In genomic region chr2:168175469-168175868, GRCh38 we compare ENCODE assay signal across 13 cellular contexts.
DNase-seq lines count a peak whose midpoint lies in the region; ATAC-seq and TF ChIP-seq lines count a peak whose summit lies in the region.
"Had no signal": no experiment of that assay in that cellular context is flagged by ENCODE, and none has a peak within 500 bp of the region (broad histone marks: within the 10 kb centered on the region; RNA-seq: fewer than 3 reads in every experiment).

No MANE protein-coding gene starts in this region.

- peaks cover 43% of the 10 kb centered on the region for H3K4me1 Mint-ChIP-seq in activated CD4-positive, alpha-beta T cell treated with anti-CD3 and anti-CD28 coated beads, Interleukin-2, amount 10 ng/mL, durations not matched to agents 7 days and 5 days
- H3K4me1 Mint-ChIP-seq in T-helper 17 cell (peaks cover 39% of the 10 kb centered on the region), natural killer cell (peaks cover 63 to 75% of the 10 kb centered on the region in 2 donors), chondrocyte (ENCODE audit: low read depth) (peaks cover 18% of the 10 kb centered on the region)

- TF ChIP-seq CTCF in natural killer cell (IDR thresholded peaks at IDR 0.05) (no peak), chondrocyte (IDR thresholded peaks at IDR 0.05) (no peak)

- no peak for ATAC-seq in T-helper 17 cell
- ATAC-seq in natural killer cell = no peak

- CTCF ChIA-PET in activated CD4-positive, alpha-beta T cell treated with anti-CD3 and anti-CD28 coated beads, Interleukin-2, amount 10 ng/mL, durations not matched to agents 7 days and 5 days (lab: Charles Lee) = interaction anchor here (0.6 to 1.2 kb wide), 6 partner anchors 11 to 41 kb away, joined by 3 to 4 read pairs (median 3); no protein-coding TSS in a partner anchor

- no peak for DNase-seq in activated CD4-positive, alpha-beta T cell treated with anti-CD3 and anti-CD28 coated beads, Interleukin-2, amount 10 ng/mL, durations not matched to agents 7 days and 5 days
- no peak for DNase-seq in activated CD4-positive, alpha-beta T cell treated with anti-CD3 and anti-CD28 coated beads, Interleukin-2, amount 50 U/mL, for 1 hour
- DNase-seq in T-helper 17 cell (no peak), natural killer cell (no peak), occipital lobe (lab: John Stamatoyannopoulos, UW) (no peak), chondrocyte (ENCODE audit: low spot score) (no peak), NCI-H1436 treated with DMSO at 0.1 percent for 48 hours (lab: John Stamatoyannopoulos, UW) (no peak), NOMO-1 treated with dmso at 0.1 percent for 144 hours (lab: John Stamatoyannopoulos, UW; ENCODE audit: unreplicated experiment) (no peak)
- DNase-seq: DMS153, DMS79 treated with DMSO at 0.1 percent for 48 hours, GDM1 had no signal

- peaks cover 26% of the 10 kb centered on the region for H3K36me3 Mint-ChIP-seq in activated CD4-positive, alpha-beta T cell treated with anti-CD3 and anti-CD28 coated beads, Interleukin-2, amount 10 ng/mL, durations not matched to agents 7 days and 5 days (ENCODE audit: low read depth)
- no peaks in the 10 kb centered on the region for H3K36me3 Mint-ChIP-seq in T-helper 17 cell (ENCODE audit: low read depth)
- no peaks in the 10 kb centered on the region for H3K36me3 Mint-ChIP-seq in natural killer cell
- H3K36me3 Mint-ChIP-seq in chondrocyte (ENCODE audit: low read depth) = peaks cover 10% of the 10 kb centered on the region

- no peaks in the 10 kb centered on the region for H3K9me3 ChIP-seq in T-helper 17 cell (ENCODE audit: control insufficient read depth, low read length, poor library complexity, severe bottlenecking)
- H3K9me3 ChIP-seq: HAP-1 had no signal

- intact Hi-C loops in natural killer cell (cut with micrococcal nuclease) = loop anchor here (2.0 kb wide), 2 partner anchors 19 to 69 kb away; no protein-coding TSS in a partner anchor

- H3K4me3 Mint-ChIP-seq in activated CD4-positive, alpha-beta T cell treated with anti-CD3 and anti-CD28 coated beads, Interleukin-2, amount 10 ng/mL, durations not matched to agents 7 days and 5 days = no peak overlapping the region
- H3K4me3 Mint-ChIP-seq in T-helper 17 cell = no peak overlapping the region
- H3K4me3 Mint-ChIP-seq in natural killer cell = peak overlapping the region; percentile 78
- H3K4me3 Mint-ChIP-seq in chondrocyte (ENCODE audit: unreplicated experiment) = no peak overlapping the region

- H3K27ac Mint-ChIP-seq in activated CD4-positive, alpha-beta T cell treated with anti-CD3 and anti-CD28 coated beads, Interleukin-2, amount 10 ng/mL, durations not matched to agents 7 days and 5 days = peak overlapping the region; percentile 57
- H3K27ac Mint-ChIP-seq in T-helper 17 cell (peak overlapping the region; percentile 74), natural killer cell (peak overlapping the region; percentile 85 to 96), chondrocyte (ENCODE audit: unreplicated experiment) (no peak overlapping the region)

- no peaks in the 10 kb centered on the region for H3K27me3 Mint-ChIP-seq in activated CD4-positive, alpha-beta T cell treated with anti-CD3 and anti-CD28 coated beads, Interleukin-2, amount 10 ng/mL, durations not matched to agents 7 days and 5 days
- H3K27me3 Mint-ChIP-seq in T-helper 17 cell (no peaks in the 10 kb centered on the region), natural killer cell (ENCODE audit: low read depth in 2 of 2) (no peaks in the 10 kb centered on the region), chondrocyte (ENCODE audit: low read depth) (no peaks in the 10 kb centered on the region)
- H3K27me3 Mint-ChIP-seq: CD4-positive, alpha-beta memory T cell had no signal

- H3K9me3 Mint-ChIP-seq in activated CD4-positive, alpha-beta T cell treated with anti-CD3 and anti-CD28 coated beads, Interleukin-2, amount 10 ng/mL, durations not matched to agents 7 days and 5 days = no peaks in the 10 kb centered on the region
- H3K9me3 Mint-ChIP-seq in natural killer cell (no peaks in the 10 kb centered on the region), chondrocyte (ENCODE audit: low read depth) (no peaks in the 10 kb centered on the region)
- H3K9me3 Mint-ChIP-seq: CD4-positive, alpha-beta memory T cell had no signal

- POLR2A ChIA-PET in activated CD4-positive, alpha-beta T cell treated with anti-CD3 and anti-CD28 coated beads, Interleukin-2, amount 10 ng/mL, durations not matched to agents 7 days and 5 days (lab: Charles Lee) = interaction anchor here (0.7 kb wide), 1 partner anchor 10 kb away, joined by 3 read pairs; no protein-coding TSS in a partner anchor
